ENCODE assay signal across 1 cellular context in the genomic region with DNA sequence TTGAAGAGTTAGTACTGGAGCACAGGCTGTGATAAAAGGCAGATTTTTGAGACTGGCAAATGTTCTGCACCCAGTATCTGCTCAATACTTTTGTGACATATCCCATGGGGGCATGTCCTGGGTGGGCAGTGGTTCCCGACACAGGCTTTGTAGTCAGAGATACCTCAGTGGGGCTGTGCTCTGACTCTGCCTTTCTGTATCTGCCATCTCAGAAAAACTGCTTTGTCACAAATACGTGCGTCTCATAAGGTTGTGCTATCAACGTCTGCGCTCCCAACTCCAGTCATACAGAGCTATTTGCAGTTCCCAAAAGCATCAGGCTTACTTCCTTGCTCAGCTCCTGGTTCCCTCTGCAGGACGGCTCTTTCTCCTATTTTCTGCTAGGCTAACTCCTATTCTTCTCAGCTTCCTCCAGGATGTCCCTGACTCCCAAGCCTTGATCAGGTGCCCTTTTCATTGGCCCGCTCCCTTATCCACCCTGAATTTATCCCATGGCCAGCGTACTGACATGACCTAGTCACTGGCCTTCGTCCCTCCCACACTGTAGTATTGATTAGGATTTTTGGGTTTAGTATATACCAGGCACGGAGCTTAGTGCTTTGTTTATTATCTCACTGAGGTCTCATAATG.
TF ChIP-seq lines count a peak whose summit lies in the region.

No MANE protein-coding gene starts in this region.

TF ChIP-seq in K562, 482 proteins besides CTCF, POLR2A, EP300 and RAD21 (continued from another document and continues in another):
- 0 out of 2 replicates have a peak, but pooled peaks have one; percentile 16 for TF ChIP-seq JUN (IDR thresholded peaks at IDR 0.05; ENCODE audit: borderline replicate concordance, low read depth, low read length)
- no peak for TF ChIP-seq JUN (CRISPR knock-in tag; IDR thresholded peaks at IDR 0.05; ENCODE audit: borderline replicate concordance)
- no peak for TF ChIP-seq CHD7 (IDR thresholded peaks at IDR 0.05; ENCODE audit: low read depth, low read length)
- TF ChIP-seq PRMT5 (CRISPR knock-in tag; IDR thresholded peaks at IDR 0.05): no peak
- TF ChIP-seq ZNF277 (CRISPR knock-in tag; IDR thresholded peaks at IDR 0.05; ENCODE audit: borderline replicate concordance): no peak
- no peak for TF ChIP-seq CBX8 (IDR thresholded peaks at IDR 0.05; ENCODE audit: borderline replicate concordance, extremely low read depth, low read depth, low read length, poor library complexity, severe bottlenecking)
- TF ChIP-seq TAF1 (IDR thresholded peaks at IDR 0.05; ENCODE audit: control insufficient read depth, extremely low read depth, insufficient read depth, low read length, severe bottlenecking): no peak
- no peak for TF ChIP-seq GABPB1 (CRISPR knock-in tag; IDR thresholded peaks at IDR 0.05)
- TF ChIP-seq RNF2 (IDR thresholded peaks at IDR 0.05): no peak
- TF ChIP-seq STAG1 (CRISPR knock-in tag; IDR thresholded peaks at IDR 0.05; ENCODE audit: borderline replicate concordance): no peak
- no peak for TF ChIP-seq PML (IDR thresholded peaks at IDR 0.05; ENCODE audit: low read length)
- no peak for TF ChIP-seq TFAP4 (CRISPR knock-in tag; IDR thresholded peaks at IDR 0.05; ENCODE audit: borderline replicate concordance)
- TF ChIP-seq ZBTB1 (CRISPR knock-in tag; IDR thresholded peaks at IDR 0.05; ENCODE audit: borderline replicate concordance, low read depth): no peak
- TF ChIP-seq SMAD1 (IDR thresholded peaks at IDR 0.05; ENCODE audit: low read depth, low read length, partially characterized antibody): no peak
- no peak for TF ChIP-seq GTF2E2 (tag; IDR thresholded peaks at IDR 0.05)
- TF ChIP-seq ZNF165 (CRISPR knock-in tag; IDR thresholded peaks at IDR 0.05; ENCODE audit: borderline replicate concordance): no peak
- no peak for TF ChIP-seq ZNF384 (IDR thresholded peaks at IDR 0.05; ENCODE audit: low read depth, low read length)
- peak; percentile 50 for TF ChIP-seq RBBP5 (IDR thresholded peaks at IDR 0.05; ENCODE audit: borderline replicate concordance, insufficient read depth, low read length, poor library complexity, severe bottlenecking)
- TF ChIP-seq POLR2G (IDR thresholded peaks at IDR 0.05; ENCODE audit: low read depth, low read length): no peak
- TF ChIP-seq ADNP (tag; IDR thresholded peaks at IDR 0.05): peak; percentile 13; the same call in 1 of the 2 replicates
- TF ChIP-seq TFE3 (CRISPR knock-in tag; IDR thresholded peaks at IDR 0.05): no peak
- TF ChIP-seq, protein P1, sequence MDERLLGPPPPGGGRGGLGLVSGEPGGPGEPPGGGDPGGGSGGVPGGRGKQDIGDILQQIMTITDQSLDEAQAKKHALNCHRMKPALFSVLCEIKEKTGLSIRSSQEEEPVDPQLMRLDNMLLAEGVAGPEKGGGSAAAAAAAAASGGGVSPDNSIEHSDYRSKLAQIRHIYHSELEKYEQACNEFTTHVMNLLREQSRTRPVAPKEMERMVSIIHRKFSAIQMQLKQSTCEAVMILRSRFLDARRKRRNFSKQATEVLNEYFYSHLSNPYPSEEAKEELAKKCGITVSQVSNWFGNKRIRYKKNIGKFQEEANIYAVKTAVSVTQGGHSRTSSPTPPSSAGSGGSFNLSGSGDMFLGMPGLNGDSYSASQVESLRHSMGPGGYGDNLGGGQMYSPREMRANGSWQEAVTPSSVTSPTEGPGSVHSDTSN (CRISPR knock-in tag; IDR thresholded peaks at IDR 0.05; ENCODE audit: low read depth): no peak
- TF ChIP-seq, protein P1 (tag; conservative IDR thresholded peaks at IDR 0.05; ENCODE audit: low read depth): no peak
- no peak for TF ChIP-seq BDP1 (IDR thresholded peaks at IDR 0.05; ENCODE audit: insufficient read depth, insufficient read length)
- TF ChIP-seq ZZZ3 (IDR thresholded peaks at IDR 0.05): no peak
- TF ChIP-seq MECOM (CRISPR knock-in tag; IDR thresholded peaks at IDR 0.05): no peak
- no peak for TF ChIP-seq SRSF3 (IDR thresholded peaks at IDR 0.05; ENCODE audit: insufficient read depth, low read length)
- no peak for TF ChIP-seq TSHZ1 (CRISPR knock-in tag; IDR thresholded peaks at IDR 0.05)
- no peak for TF ChIP-seq COPS2 (conservative IDR thresholded peaks at IDR 0.05)
- no peak for TF ChIP-seq ZBTB8A (IDR thresholded peaks at IDR 0.05; ENCODE audit: partially characterized antibody)
- TF ChIP-seq ZNF316 (IDR thresholded peaks at IDR 0.05): peak; percentile 94
- TF ChIP-seq HIVEP1 (CRISPR knock-in tag; IDR thresholded peaks at IDR 0.05): no peak
